12 cellular contexts compared by ENCODE assay signal in genomic region chr2:62149708-62150107, GRCh38. TPM values are rescaled to one million over a fixed set of nuclear protein-coding genes. Genes with fewer than 3 reads are reported as not detected.
DNase-seq lines count a peak whose midpoint lies in the region; ATAC-seq, FAIRE-seq and TF ChIP-seq lines count a peak whose summit lies in the region.
"Had no signal": no experiment of that assay in that cellular context is flagged by ENCODE, and none has a peak within 500 bp of the region (broad histone marks: within the 10 kb centered on the region; RNA-seq: fewer than 3 reads in every experiment).

No MANE protein-coding gene starts in this region.

- POLR2A ChIA-PET in GM12878 (lab: Charles Lee): interaction anchor here (0.6 to 1.3 kb wide), 3 partner anchors 42 to 49 kb away, joined by 3 to 4 read pairs (median 3); partner anchors contain the start of gene B3GNT2

- peak overlapping the region; percentile 70 for H3K9ac ChIP-seq in GM12878 (ENCODE audit: control insufficient read depth, insufficient read depth, low read length)

- no TSS peak for BruUV-seq in GM12878 (replicated peaks; lab: Mats Ljungman, UMichigan)

- peak overlapping the region; percentile 78 for H3K4me2 ChIP-seq in GM12878 (ENCODE audit: control insufficient read depth, insufficient read depth)
- H3K4me2 ChIP-seq in hepatocyte: no peak overlapping the region

- no peak for TF ChIP-seq RAD21 in GM12878 (IDR thresholded peaks at IDR 0.05; ENCODE audit: insufficient read depth, low read depth, low read length)

- H3K9me3 ChIP-seq in GM12878 (replicated peaks; ENCODE audit: control insufficient read depth, insufficient read depth, low read length): peaks cover under 1% of the 10 kb centered on the region; the same call in 2 of the 3 replicates
- H3K9me3 ChIP-seq in hepatocyte (ENCODE audit: low read depth): no peaks in the 10 kb centered on the region
- H3K9me3 ChIP-seq: thyroid gland had no signal

- H3K27me3 ChIP-seq in GM12878 (replicated peaks in 1 of 2; ENCODE audit: control insufficient read depth in 2 of 2, insufficient read depth in 2 of 2, low read length in 1 of 2) (no peaks in the 10 kb centered on the region), hepatocyte (no peaks in the 10 kb centered on the region)
- H3K27me3 ChIP-seq: thyroid gland had no signal

- peak; percentile 23 for ATAC-seq in GM12878

- RAD21 ChIA-PET in GM12878 (lab: Charles Lee; ENCODE audit: unreplicated experiment): interaction anchor here (0.6 to 1.3 kb wide), 9 partner anchors 8 to 230 kb away, joined by 3 to 6 read pairs (median 3); no protein-coding TSS in a partner anchor

- H3K4me1 ChIP-seq in GM12878 (ENCODE audit: control insufficient read depth, insufficient read depth, low read length) (peaks cover 43% of the 10 kb centered on the region), hepatocyte (ENCODE audit: insufficient read depth) (no peaks in the 10 kb centered on the region)

- in situ Hi-C loops in GM12878 (cut with MboI): no loop called here

- TF ChIP-seq CTCF in AG09319 (IDR thresholded peaks at IDR 0.05; ENCODE audit: low read depth, low read length): no peak
- TF ChIP-seq CTCF in GM12878 (IDR thresholded peaks at IDR 0.05 in 2 of 3, conservative IDR thresholded peaks at IDR 0.05 in 1 of 3; ENCODE audit: control insufficient read depth in 2 of 3, extremely low read depth in 1 of 3, insufficient read depth in 1 of 3, low read depth in 3 of 3, low read length in 3 of 3): no peak
- no peak for TF ChIP-seq CTCF in hepatocyte (IDR thresholded peaks at IDR 0.05; ENCODE audit: poor library complexity)

- no peak overlapping the region; the same call in 1 of the 2 replicates for H2AFZ ChIP-seq in GM12878 (ENCODE audit: control insufficient read depth, low read depth, low read length)
- H2AFZ ChIP-seq in hepatocyte: no peak overlapping the region

- DNase-seq in AG09319 (ENCODE audit: extremely low read depth, low read depth) (peak; percentile 54), HPDE6-E6E7 (ENCODE audit: extremely low spot score) (peak; percentile 55), GM12878 (ENCODE audit: low read depth, low spot score) (no peak), hepatocyte (ENCODE audit: low spot score) (peak; percentile 55), cerebellum (ENCODE audit: low spot score) (no peak), NCI-H82 (lab: John Stamatoyannopoulos, UW) (no peak), NCI-H345 treated with DMSO at 0.1 percent for 48 hours (lab: John Stamatoyannopoulos, UW; ENCODE audit: unreplicated experiment) (no peak), pons (ENCODE audit: low spot score) (no peak)
- DNase-seq: DMS 273 treated with DMSO at 0.1 percent for 48 hours, MV-4-11, thyroid gland had no signal

- no peak for TF ChIP-seq EP300 in GM12878 (IDR thresholded peaks at IDR 0.05; ENCODE audit: borderline replicate concordance in 1 of 2, control insufficient read depth in 1 of 2, low read depth in 2 of 2, low read length in 2 of 2)

- H3K4me3 ChIP-seq in GM12878 (no peak overlapping the region; the same call in 1 of the 2 replicates), hepatocyte (no peak overlapping the region)
- H3K4me3 ChIP-seq: lung, thyroid gland had no signal

- no peak for TF ChIP-seq POLR2A in GM12878 (IDR thresholded peaks at IDR 0.05; ENCODE audit: low read depth, low read length)

- SMC1A ChIA-PET in GM12878 (lab: Charles Lee; ENCODE audit: uncharacterized antibody, unreplicated experiment): interaction anchor here (0.7 to 1.7 kb wide), 12 partner anchors 9 to 263 kb away, joined by 3 to 6 read pairs (median 4); no protein-coding TSS in a partner anchor

- H3K36me3 ChIP-seq in GM12878 (ENCODE audit: control insufficient read depth in 2 of 2, insufficient read depth in 2 of 2, low read length in 1 of 2) (no peaks in the 10 kb centered on the region; a peak in 1 of 4 replicates), hepatocyte (replicated peaks; ENCODE audit: insufficient read depth, low read depth) (no peaks in the 10 kb centered on the region)
- H3K36me3 ChIP-seq: thyroid gland had no signal

- CTCF ChIA-PET in GM12878 (lab: Yijun Ruan, JAX): interaction anchor here (0.9 to 2.1 kb wide), 4 partner anchors 51 to 156 kb away, joined by 3 to 9 read pairs (median 4); no protein-coding TSS in a partner anchor

- H4K20me1 ChIP-seq in GM12878 (ENCODE audit: control insufficient read depth, insufficient read depth): no peaks in the 10 kb centered on the region
- no peaks in the 10 kb centered on the region for H4K20me1 ChIP-seq in hepatocyte (ENCODE audit: insufficient read depth, poor library complexity, severe bottlenecking)

- intact Hi-C loops in GM12878 (cut with micrococcal nuclease; ENCODE audit: unreplicated experiment): loop anchor here (10.0 kb wide), 2 partner anchors 195 to 585 kb away; no protein-coding TSS in a partner anchor

- FAIRE-seq in GM12878 (lab: Jason Lieb, UNC): no peak

- H3K9me2 ChIP-seq in hepatocyte (replicated peaks; ENCODE audit: insufficient read depth): no peaks in the 10 kb centered on the region

- H3K79me2 ChIP-seq in GM12878 (ENCODE audit: control insufficient read depth, insufficient read depth, low read length): peaks cover 35% of the 10 kb centered on the region
- no peaks in the 10 kb centered on the region for H3K79me2 ChIP-seq in hepatocyte

- H3K27ac ChIP-seq in GM12878 (ENCODE audit: control insufficient read depth, insufficient read depth) (peak overlapping the region; percentile 91), hepatocyte (no peak overlapping the region)
- H3K27ac ChIP-seq: thyroid gland had no signal

TF ChIP-seq in GM12878, 131 proteins besides CTCF, POLR2A, EP300 and RAD21:
- TF ChIP-seq EZH2 (IDR thresholded peaks at IDR 0.05; ENCODE audit: borderline replicate concordance, control insufficient read depth, low read depth, low read length): no peak
- no peak for TF ChIP-seq ZBTB33 (IDR thresholded peaks at IDR 0.05)
- TF ChIP-seq ATF7 (IDR thresholded peaks at IDR 0.05; ENCODE audit: low read depth): no peak
- TF ChIP-seq USF1 (IDR thresholded peaks at IDR 0.05; ENCODE audit: borderline replicate concordance, extremely low read length, insufficient read depth, low read depth, low read length): no peak
- TF ChIP-seq MEF2B (IDR thresholded peaks at IDR 0.05; ENCODE audit: partially characterized antibody, poor library complexity, severe bottlenecking): peak; percentile 56

RNA-seq across cellular contexts. Expression of gene B3GNT2, which starts 46.2 kb away (rescaled TPM):
- total RNA-seq in GM12878 (2013; cell fraction: nucleolus; rRNA removed): 162 and 165 TPM in 2 replicates
- total RNA-seq in GM12878 (2014; rRNA removed): 78.7 and 97.7 TPM in 2 replicates
- total RNA-seq in GM12878 (2014; rRNA removed; fragmentation: Illumina TruSeq; extraction: Trizol): 93.5 and 98.4 TPM in 2 replicates
- 59.6 and 63.8 TPM in 2 replicates for total RNA-seq in GM12878 (2021)
- polyA plus RNA-seq in GM12878 (2011; ENCODE audit: low read depth): 31.4 TPM
- polyA plus RNA-seq in GM12878 (2011; rRNA removed): 73.9 and 100 TPM in 2 replicates
- polyA plus RNA-seq in GM12878 (2011; cell fraction: cytosol; rRNA removed): 32.6 and 37.4 TPM in 2 replicates
- 25.4 and 27.2 TPM in 2 replicates for polyA plus RNA-seq in GM12878 (2011; cell fraction: nucleus; rRNA removed)
- 41.8 and 83.8 TPM in 2 replicates for polyA plus RNA-seq in GM12878 (2012)
- 84.8 and 117 TPM in 2 replicates for polyA plus RNA-seq in GM12878 (2014; fragmentation: Illumina TruSeq; extraction: Trizol)
- polyA plus RNA-seq in GM12878 (2014; fragmentation: Nextera tagmentation; extraction: Ambion mirVana): 10 to 100 TPM; 19.7 to 36.5 TPM
- 48.3 and 58.9 TPM in 2 replicates for polyA plus RNA-seq in GM12878 (2014; rRNA removed)
- 100 to 1,000 TPM; 102 to 103 TPM for polyA plus RNA-seq in GM12878 (2016; fragmentation: Nextera tagmentation; extraction: Ambion mirVana)
- polyA minus RNA-seq in GM12878 (2011; rRNA and poly(A)+ RNA removed): 72.0 and 80.5 TPM in 2 replicates
- polyA minus RNA-seq in GM12878 (2011; cell fraction: cytosol; rRNA and poly(A)+ RNA removed): 27.7 and 31.4 TPM in 2 replicates
- polyA minus RNA-seq in GM12878 (2011; cell fraction: nucleus; rRNA and poly(A)+ RNA removed): 20.8 and 31.0 TPM in 2 replicates
- total RNA-seq in hepatocyte: 49.8 and 53.0 TPM in 2 replicates
- 23.9 and 30.8 TPM in 2 replicates for polyA plus RNA-seq in hepatocyte
- total RNA-seq in cerebellum: 9.9 TPM

Comparison
In these comparisons a context has a peak if more than half of its experiments do, and no peak if none do; other contexts are left out.
1. DNase-seq: peak in AG09319 (single experiment), HPDE6-E6E7 (single experiment) and hepatocyte (single experiment); none in GM12878 (single experiment), cerebellum (single experiment), NCI-H82 (single experiment), NCI-H345 treated with DMSO at 0.1 percent for 48 hours (single experiment) and pons (single experiment).